12 cellular contexts compared by ENCODE assay signal in the genomic region with DNA sequence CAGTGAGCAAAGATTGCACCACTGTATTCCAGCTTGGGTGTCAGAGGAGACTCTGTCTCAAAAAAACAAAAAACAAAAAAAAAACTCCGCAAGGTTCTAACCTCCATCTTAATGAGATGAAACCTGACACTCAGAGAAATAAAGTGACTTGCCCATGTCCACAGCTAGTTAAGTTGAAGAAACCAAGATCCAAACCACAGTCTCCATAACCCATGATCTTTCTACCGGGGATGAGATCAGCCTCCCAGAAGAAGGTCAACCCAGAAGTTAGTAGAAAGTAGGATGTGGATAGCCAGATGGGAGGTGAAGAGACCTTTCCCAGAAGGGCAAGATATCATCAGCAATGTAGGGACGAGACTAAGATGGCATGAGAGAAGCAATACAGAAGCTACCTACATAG.
"Had no signal": no experiment of that assay in that cellular context is flagged by ENCODE, and none has a peak within 500 bp of the region (broad histone marks: within the 10 kb centered on the region; RNA-seq: fewer than 3 reads in every experiment).

No MANE protein-coding gene starts in this region.

- H3K27ac ChIP-seq: cardiac muscle cell, neural progenitor cell, prostate gland, SK-N-MC had no signal

- H3K9me3 ChIP-seq: prostate gland had no signal

- H3K27ac Mint-ChIP-seq: activated naive CD4-positive, alpha-beta T cell treated with anti-CD3 and anti-CD28 coated beads for 36 hours; activated T-helper 1 cell treated with anti-CD3 and anti-CD28 coated beads, Interleukin-12 subunit alpha, Interleukin-12 subunit beta, Interleukin-2, Interleukin-4 antibody, amounts not matched to agents 30 ng/mL and 10 ng/mL and 1 ng/mL, durations not matched to agents 14 hours and 24 hours and 36 hours; effector memory CD8-positive, alpha-beta T cell; neural progenitor cell had no signal

- H3K4me1 ChIP-seq: prostate gland had no signal

- ATAC-seq: activated CD4-positive, CD25-positive, alpha-beta regulatory T cell treated with anti-CD3 and anti-CD28 coated beads, Interleukin-2, amount 50 U/mL, for 24 hours; effector memory CD8-positive, alpha-beta T cell; left ventricle myocardium superior; right cardiac atrium had no signal

- H3K9me3 Mint-ChIP-seq: activated naive CD4-positive, alpha-beta T cell treated with anti-CD3 and anti-CD28 coated beads for 36 hours; effector memory CD8-positive, alpha-beta T cell; naive B cell had no signal

- H3K36me3 Mint-ChIP-seq: naive B cell, neural progenitor cell had no signal

- H2AFZ ChIP-seq: neural progenitor cell had no signal

- H3K4me3 Mint-ChIP-seq: activated naive CD4-positive, alpha-beta T cell treated with anti-CD3 and anti-CD28 coated beads for 36 hours; activated T-helper 1 cell treated with anti-CD3 and anti-CD28 coated beads, Interleukin-12 subunit alpha, Interleukin-12 subunit beta, Interleukin-2, Interleukin-4 antibody, amounts not matched to agents 30 ng/mL and 10 ng/mL and 1 ng/mL, durations not matched to agents 14 hours and 24 hours and 36 hours; effector memory CD8-positive, alpha-beta T cell; neural progenitor cell had no signal

- H3K9ac ChIP-seq: neural progenitor cell had no signal

- DNase-seq: activated CD4-positive, alpha-beta T cell treated with anti-CD3 and anti-CD28 coated beads, Interleukin-2, amount 50 U/mL, for 1 hour; activated naive CD4-positive, alpha-beta T cell treated with anti-CD3 and anti-CD28 coated beads for 36 hours; effector memory CD8-positive, alpha-beta T cell; left ventricle myocardium superior; naive B cell; right cardiac atrium had no signal

- H3K36me3 ChIP-seq: cardiac muscle cell, neural progenitor cell, prostate gland had no signal

- H3K4me2 ChIP-seq: neural progenitor cell had no signal

- H3K4me3 ChIP-seq: cardiac muscle cell, neural progenitor cell, prostate gland, SK-N-MC had no signal
